In genomic region chr12:11228268-11228879, GRCh38 we compare ENCODE assay signal across 8 cellular contexts. TPM values are rescaled to one million over a fixed set of nuclear protein-coding genes. Genes with fewer than 3 reads are reported as not detected.
DNase-seq lines count a peak whose midpoint lies in the region; ATAC-seq and TF ChIP-seq lines count a peak whose summit lies in the region.

No MANE protein-coding gene starts in this region.

- H3K36me3 Mint-ChIP-seq in T-helper 2 cell treated with Interferon-gamma antibody and Interleukin-4, amounts not matched to agents 5 μg/mL and 100 μg/mL, for 36 hours (ENCODE audit: low read depth) = no peaks in the 10 kb centered on the region

- no peaks in the 10 kb centered on the region for H3K4me1 ChIP-seq in heart right ventricle
- H3K4me1 ChIP-seq in stomach = no peaks in the 10 kb centered on the region

- TF ChIP-seq CTCF in heart right ventricle (IDR thresholded peaks at IDR 0.05) (peak in 7 of 9 donors; percentile 25 to 56 (median 43)), astrocyte of the cerebellum (IDR thresholded peaks at IDR 0.05; ENCODE audit: low read depth, low read length, missing control alignments) (peak; percentile 65), stomach (IDR thresholded peaks at IDR 0.05) (peak in 5 of 7 experiments; percentile 23 to 56 (median 30))

- no peaks in the 10 kb centered on the region for H3K4me1 Mint-ChIP-seq in T-helper 2 cell treated with Interferon-gamma antibody and Interleukin-4, amounts not matched to agents 5 μg/mL and 100 μg/mL, for 36 hours (ENCODE audit: low read depth)

- 44 to 46% methylated on average over 5 of the region's 5 CpGs for WGBS in heart right ventricle, 2 donors
- WGBS in stomach, 5 donors = 41 to 52% (median 44%) methylated on average over 4 to 5 of the region's 5 CpGs

- no peak for TF ChIP-seq POLR2A in stomach (IDR thresholded peaks at IDR 0.05)

- H3K27me3 Mint-ChIP-seq in T-helper 2 cell treated with Interferon-gamma antibody and Interleukin-4, amounts not matched to agents 5 μg/mL and 100 μg/mL, for 36 hours (ENCODE audit: low read depth) = peaks cover 2% of the 10 kb centered on the region

- no peaks in the 10 kb centered on the region for H3K9me3 ChIP-seq in heart right ventricle
- H3K9me3 ChIP-seq in stomach = no peaks in the 10 kb centered on the region

- H3K27ac ChIP-seq in heart right ventricle (no peak overlapping the region), stomach (no peak overlapping the region)

- H3K27me3 ChIP-seq in heart right ventricle = no peaks in the 10 kb centered on the region
- H3K27me3 ChIP-seq in stomach = no peaks in the 10 kb centered on the region

- no peak overlapping the region for H3K4me3 ChIP-seq in heart right ventricle
- H3K4me3 ChIP-seq in astrocyte of the cerebellum (ENCODE audit: low read depth, low read length) = no peak overlapping the region
- H3K4me3 ChIP-seq in stomach = no peak overlapping the region

- TF ChIP-seq EP300 in stomach (IDR thresholded peaks at IDR 0.05) = no peak

- H3K27ac Mint-ChIP-seq in T-helper 2 cell treated with Interferon-gamma antibody and Interleukin-4, amounts not matched to agents 5 μg/mL and 100 μg/mL, for 36 hours = no peak overlapping the region

- no peak overlapping the region for H3K4me3 Mint-ChIP-seq in T-helper 2 cell treated with Interferon-gamma antibody and Interleukin-4, amounts not matched to agents 5 μg/mL and 100 μg/mL, for 36 hours

- ATAC-seq in heart right ventricle (no peak), left ventricle myocardium superior (no peak), HG02973 (IDR thresholded peaks at IDR 0.05; ENCODE audit: unreplicated experiment) (peak; percentile 78)

- H3K36me3 ChIP-seq in heart right ventricle (no peaks in the 10 kb centered on the region), stomach (no peaks in the 10 kb centered on the region)

- intact Hi-C loops in heart right ventricle (cut with DNase I) = loop anchor here in 3 of 10 donors (5.0 to 10.0 kb wide), 2 partner anchors 256 to 259 kb away; no protein-coding TSS in a partner anchor
- intact Hi-C loops in left ventricle myocardium superior (cut with micrococcal nuclease) = no loop called here
- intact Hi-C loops in stomach (cut with DNase I; ENCODE audit: low total_unique reads) = no loop called here

- no peaks in the 10 kb centered on the region for H3K9me3 Mint-ChIP-seq in T-helper 2 cell treated with Interferon-gamma antibody and Interleukin-4, amounts not matched to agents 5 μg/mL and 100 μg/mL, for 36 hours

- in situ Hi-C loops in astrocyte of the cerebellum (cut with HindIII; ENCODE audit: low sequenced_read_pairs) = no loop called here

- DNase-seq in heart right ventricle = no peak
- DNase-seq in left ventricle myocardium superior = no peak
- peak; percentile 4 for DNase-seq in NCI-H82 treated with DMSO at 0.1 percent for 48 hours (lab: John Stamatoyannopoulos, UW; ENCODE audit: unreplicated experiment)
- DNase-seq in astrocyte of the cerebellum (ENCODE audit: low read depth) = peak; percentile 9
- DNase-seq in kidney glomerular epithelial cell (lab: John Stamatoyannopoulos, UW) = peak; percentile 40
- peak; percentile 35 for DNase-seq in stomach
- no peak for DNase-seq in T-helper 2 cell treated with Interferon-gamma antibody and Interleukin-4, amounts not matched to agents 5 μg/mL and 100 μg/mL, for 36 hours (ENCODE audit: low spot score)

RNA-seq across cellular contexts. Expression of gene PRB3, which starts 41.1 kb away (rescaled TPM):
- not detected for total RNA-seq in heart right ventricle
- not detected for polyA plus RNA-seq in heart right ventricle
- not detected for total RNA-seq in left ventricle myocardium superior
- total RNA-seq in stomach = not detected
- not detected for polyA plus RNA-seq in stomach

RNA-seq across cellular contexts. Expression of gene TAS2R42, which starts 41.6 kb away (rescaled TPM):
- total RNA-seq in heart right ventricle (not detected), left ventricle myocardium superior (not detected), stomach (not detected)
- polyA plus RNA-seq in heart right ventricle (not detected), stomach (not detected)

RNA-seq across cellular contexts. Expression of gene SMIM10L1, which starts 57.4 kb away (rescaled TPM):
- total RNA-seq in heart right ventricle = 10 to 100 TPM; 14.0 to 23.7 (median 19.3) TPM
- 10 to 100 TPM; 12.5 to 26.2 TPM for polyA plus RNA-seq in heart right ventricle
- 13.7 TPM for total RNA-seq in left ventricle myocardium superior
- total RNA-seq in stomach = 10 to 100 TPM in 4 of 5 donors, 1 to 10 TPM in 1; 5.7 to 12.5 (median 11.4) TPM
- 10 to 100 TPM in 1 of 3 donors, 1 to 10 TPM in 2; 7.8 to 10.5 (median 9.8) TPM for polyA plus RNA-seq in stomach

Comparison
In these comparisons a context has a peak if more than half of its experiments do, and no peak if none do; other contexts are left out.
1. DNase-seq: peak in NCI-H82 treated with DMSO at 0.1 percent for 48 hours (single experiment), astrocyte of the cerebellum (single experiment), kidney glomerular epithelial cell (single experiment) and stomach (single experiment); none in heart right ventricle (0 of 2), left ventricle myocardium superior (single experiment) and T-helper 2 cell treated with Interferon-gamma antibody and Interleukin-4, amounts not matched to agents 5 μg/mL and 100 μg/mL, for 36 hours (single experiment).
2. Peak in every context shown above with its lines, with median percentiles within 50 percentile points of each other: CTCF ChIP-seq.